27 cellular contexts compared by ENCODE assay signal in the genomic region with DNA sequence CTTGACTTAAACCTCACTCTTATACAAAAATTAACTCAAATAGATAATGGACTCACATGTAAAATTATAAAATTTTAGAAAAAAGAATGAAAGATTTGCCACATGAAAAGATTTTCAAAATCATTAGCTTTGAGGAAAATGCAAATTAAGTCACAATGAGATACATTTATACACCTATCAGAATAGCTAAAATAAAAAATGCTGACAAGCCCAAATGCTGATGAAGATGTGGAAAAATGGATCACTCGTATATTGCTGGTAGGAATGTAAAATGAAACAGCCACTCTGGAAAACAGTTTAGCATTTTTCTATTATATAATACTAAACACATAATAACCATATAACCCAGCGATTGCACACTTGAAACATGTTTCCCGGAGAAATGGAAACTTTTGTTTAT.
"Had no signal": no experiment of that assay in that cellular context is flagged by ENCODE, and none has a peak within 500 bp of the region (broad histone marks: within the 10 kb centered on the region; RNA-seq: fewer than 3 reads in every experiment).

No MANE protein-coding gene starts in this region.

- H3K4me3 ChIP-seq: stomach, suprapubic skin, testis, thoracic aorta, thyroid gland, tibial artery, tibial nerve, transverse colon, upper lobe of left lung, upper lobe of right lung, uterus, vagina had no signal

- FAIRE-seq: urothelium cell line had no signal

- H3K27me3 ChIP-seq: stomach, suprapubic skin, testis, thyroid gland, tibial artery, tibial nerve, transverse colon, upper lobe of left lung, upper lobe of right lung, vagina had no signal

- H3K27ac ChIP-seq: stomach, suprapubic skin, testis, thoracic aorta, thyroid gland, tibial artery, tibial nerve, transverse colon, upper lobe of left lung, upper lobe of right lung, uterus, vagina had no signal

- H3K4me1 ChIP-seq: stomach, suprapubic skin, testis, thyroid gland, tibial artery, tibial nerve, transverse colon, upper lobe of left lung, upper lobe of right lung, uterus, vagina had no signal

- H3K36me3 ChIP-seq: stomach, suprapubic skin, thoracic aorta, thyroid gland, tibial artery, tibial nerve, transverse colon, upper lobe of left lung, upper lobe of right lung, uterus, vagina had no signal

- H3K9me3 ChIP-seq: stomach, suprapubic skin, testis, thoracic aorta, thyroid gland, tibial artery, tibial nerve, transverse colon, upper lobe of left lung, upper lobe of right lung, uterus, vagina had no signal

- ATAC-seq: stimulated activated effector memory CD8-positive, alpha-beta T cell treated with anti-CD3 and anti-CD28 coated beads, Interleukin-12 subunit alpha, Interleukin-12 subunit beta, amount 100 ng/mL, for 72 hours; stimulated activated memory B cell treated with anti-CD40 and anti-IgM and Interleukin-4, amounts not matched to agents 10 μg/mL and 1 μg/mL and 100 μg/mL, for 72 hours; stimulated activated naive B cell treated with anti-CD40 and anti-IgM and Interleukin-4, amounts not matched to agents 10 μg/mL and 1 μg/mL and 100 μg/mL, for 72 hours; stimulated activated naive CD8-positive, alpha-beta T cell treated with anti-CD3 and anti-CD28 coated beads, Interleukin-15, amount 100 ng/mL, for 72 hours; stimulated activated naive CD8-positive, alpha-beta T cell treated with anti-CD3 and anti-CD28 coated beads, Interleukin-15, Interleukin-2, amounts not matched to agents 100 U/mL and 50 U/mL, for 24 hours; upper lobe of right lung had no signal

- DNase-seq: stimulated activated CD4-positive, alpha-beta T cell treated with anti-CD3 and anti-CD28 coated beads, Interleukin-2, amount 100 ng/mL, for 48 hours; stimulated activated CD4-positive, alpha-beta T cell treated with anti-CD3 and anti-CD28 coated beads, Interleukin-4, amount 100 ng/mL, for 1 hour; stimulated activated CD4-positive, alpha-beta T cell treated with anti-CD3 and anti-CD28 coated beads, Interleukin-4, amount 100 ng/mL, for 24 hours; stimulated activated CD4-positive, alpha-beta T cell treated with anti-CD3 and anti-CD28 coated beads, Interleukin-4, amount 100 ng/mL, for 4 hours; stimulated activated CD8-positive, alpha-beta memory T cell treated with anti-CD3 and anti-CD28 coated beads, Interleukin-4, amount 100 ng/mL, for 48 hours; stimulated activated naive B cell treated with anti-CD40 and anti-IgM and Interleukin-4, amounts not matched to agents 10 μg/mL and 1 μg/mL and 100 μg/mL, for 72 hours; stimulated activated naive CD4-positive, alpha-beta T cell; stimulated activated naive CD4-positive, alpha-beta T cell treated with Interleukin-2 at 50 U/mL for 16 hours; stimulated activated naive CD8-positive, alpha-beta T cell treated with anti-CD3 and anti-CD28 coated beads, Interleukin-15, amount 100 ng/mL, for 72 hours; stimulated activated naive CD8-positive, alpha-beta T cell treated with anti-CD3 and anti-CD28 coated beads, Interleukin-15, Interleukin-2, amounts not matched to agents 100 U/mL and 50 U/mL, for 24 hours; stomach; substantia nigra; testis; thyroid gland; tibial artery; transverse colon; trophoblast cell; upper lobe of left lung; upper lobe of right lung; uterus had no signal
